ENCODE assay signal across 2 cellular contexts in the genomic region with DNA sequence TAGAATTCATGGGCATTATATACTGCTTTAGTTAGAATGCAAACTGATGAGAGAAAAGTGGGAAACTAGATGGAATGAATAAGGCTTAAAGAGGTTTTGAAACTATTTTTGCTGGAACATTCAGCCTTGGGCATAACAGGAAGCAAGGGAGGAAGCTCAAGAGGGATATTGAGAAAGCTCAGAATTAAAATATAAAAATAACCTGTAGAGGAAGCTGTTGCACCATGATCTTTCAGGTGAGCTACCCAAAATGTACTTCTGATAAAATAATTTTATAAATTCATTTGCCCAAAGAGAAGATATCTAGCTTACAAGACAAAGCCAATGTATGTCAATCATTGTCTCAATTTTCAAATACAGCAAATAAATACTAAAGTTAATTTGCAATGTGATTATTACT.
TF ChIP-seq lines count a peak whose summit lies in the region.

No MANE protein-coding gene starts in this region.

TF ChIP-seq in WTC11, 78 proteins besides CTCF, POLR2A, EP300 and RAD21 (continues in another document):
- TF ChIP-seq CBFB (CRISPR knock-in tag; IDR thresholded peaks at IDR 0.05; ENCODE audit: low read depth), result no peak
- no peak for TF ChIP-seq PRDM15 (CRISPR knock-in tag; IDR thresholded peaks at IDR 0.05)
- no peak for TF ChIP-seq AFF4 (CRISPR knock-in tag; IDR thresholded peaks at IDR 0.05; ENCODE audit: borderline replicate concordance)
- TF ChIP-seq RORB (CRISPR knock-in tag; IDR thresholded peaks at IDR 0.05), result no peak
- TF ChIP-seq TEAD4 (CRISPR knock-in tag; IDR thresholded peaks at IDR 0.05), result no peak
- TF ChIP-seq, protein P1, sequence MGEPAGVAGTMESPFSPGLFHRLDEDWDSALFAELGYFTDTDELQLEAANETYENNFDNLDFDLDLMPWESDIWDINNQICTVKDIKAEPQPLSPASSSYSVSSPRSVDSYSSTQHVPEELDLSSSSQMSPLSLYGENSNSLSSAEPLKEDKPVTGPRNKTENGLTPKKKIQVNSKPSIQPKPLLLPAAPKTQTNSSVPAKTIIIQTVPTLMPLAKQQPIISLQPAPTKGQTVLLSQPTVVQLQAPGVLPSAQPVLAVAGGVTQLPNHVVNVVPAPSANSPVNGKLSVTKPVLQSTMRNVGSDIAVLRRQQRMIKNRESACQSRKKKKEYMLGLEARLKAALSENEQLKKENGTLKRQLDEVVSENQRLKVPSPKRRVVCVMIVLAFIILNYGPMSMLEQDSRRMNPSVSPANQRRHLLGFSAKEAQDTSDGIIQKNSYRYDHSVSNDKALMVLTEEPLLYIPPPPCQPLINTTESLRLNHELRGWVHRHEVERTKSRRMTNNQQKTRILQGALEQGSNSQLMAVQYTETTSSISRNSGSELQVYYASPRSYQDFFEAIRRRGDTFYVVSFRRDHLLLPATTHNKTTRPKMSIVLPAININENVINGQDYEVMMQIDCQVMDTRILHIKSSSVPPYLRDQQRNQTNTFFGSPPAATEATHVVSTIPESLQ (CRISPR knock-in tag; IDR thresholded peaks at IDR 0.05), result no peak
- TF ChIP-seq CREB1 (CRISPR knock-in tag; IDR thresholded peaks at IDR 0.05), result no peak
- no peak for TF ChIP-seq PRRX2 (CRISPR knock-in tag; IDR thresholded peaks at IDR 0.05)
- TF ChIP-seq ETV6 (CRISPR knock-in tag; IDR thresholded peaks at IDR 0.05), result no peak
- TF ChIP-seq ZNF425 (CRISPR knock-in tag; conservative IDR thresholded peaks at IDR 0.05), result no peak
- no peak for TF ChIP-seq SMAD3 (CRISPR knock-in tag; IDR thresholded peaks at IDR 0.05; ENCODE audit: borderline replicate concordance)

TF ChIP-seq in HepG2, 621 proteins besides CTCF, POLR2A, EP300 and RAD21:
- TF ChIP-seq, protein P2, sequence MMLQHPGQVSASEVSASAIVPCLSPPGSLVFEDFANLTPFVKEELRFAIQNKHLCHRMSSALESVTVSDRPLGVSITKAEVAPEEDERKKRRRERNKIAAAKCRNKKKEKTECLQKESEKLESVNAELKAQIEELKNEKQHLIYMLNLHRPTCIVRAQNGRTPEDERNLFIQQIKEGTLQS (CRISPR knock-in tag; IDR thresholded peaks at IDR 0.05), result no peak
- no peak for TF ChIP-seq RBFOX2 (IDR thresholded peaks at IDR 0.05; ENCODE audit: low read depth, low read length)
- TF ChIP-seq ZNF720 (CRISPR knock-in tag; IDR thresholded peaks at IDR 0.05), result no peak
- no peak for TF ChIP-seq ELF4 (CRISPR knock-in tag; IDR thresholded peaks at IDR 0.05; ENCODE audit: borderline replicate concordance)
- TF ChIP-seq, protein P3, sequence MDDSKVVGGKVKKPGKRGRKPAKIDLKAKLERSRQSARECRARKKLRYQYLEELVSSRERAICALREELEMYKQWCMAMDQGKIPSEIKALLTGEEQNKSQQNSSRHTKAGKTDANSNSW (CRISPR knock-in tag; IDR thresholded peaks at IDR 0.05; ENCODE audit: borderline replicate concordance), result no peak
- no peak for TF ChIP-seq MTERF4 (CRISPR knock-in tag; IDR thresholded peaks at IDR 0.05)
- TF ChIP-seq ARNTL (CRISPR knock-in tag; IDR thresholded peaks at IDR 0.05), result no peak
- TF ChIP-seq ZNF20 (CRISPR knock-in tag; IDR thresholded peaks at IDR 0.05), result no peak
- TF ChIP-seq, protein P4, sequence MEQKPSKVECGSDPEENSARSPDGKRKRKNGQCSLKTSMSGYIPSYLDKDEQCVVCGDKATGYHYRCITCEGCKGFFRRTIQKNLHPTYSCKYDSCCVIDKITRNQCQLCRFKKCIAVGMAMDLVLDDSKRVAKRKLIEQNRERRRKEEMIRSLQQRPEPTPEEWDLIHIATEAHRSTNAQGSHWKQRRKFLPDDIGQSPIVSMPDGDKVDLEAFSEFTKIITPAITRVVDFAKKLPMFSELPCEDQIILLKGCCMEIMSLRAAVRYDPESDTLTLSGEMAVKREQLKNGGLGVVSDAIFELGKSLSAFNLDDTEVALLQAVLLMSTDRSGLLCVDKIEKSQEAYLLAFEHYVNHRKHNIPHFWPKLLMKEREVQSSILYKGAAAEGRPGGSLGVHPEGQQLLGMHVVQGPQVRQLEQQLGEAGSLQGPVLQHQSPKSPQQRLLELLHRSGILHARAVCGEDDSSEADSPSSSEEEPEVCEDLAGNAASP (CRISPR knock-in tag; IDR thresholded peaks at IDR 0.05; ENCODE audit: borderline replicate concordance), result no peak
- no peak for TF ChIP-seq ZNF160 (CRISPR knock-in tag; IDR thresholded peaks at IDR 0.05)
- TF ChIP-seq ZMYM3 (CRISPR knock-in tag; IDR thresholded peaks at IDR 0.05), result no peak
- TF ChIP-seq, protein P5, sequence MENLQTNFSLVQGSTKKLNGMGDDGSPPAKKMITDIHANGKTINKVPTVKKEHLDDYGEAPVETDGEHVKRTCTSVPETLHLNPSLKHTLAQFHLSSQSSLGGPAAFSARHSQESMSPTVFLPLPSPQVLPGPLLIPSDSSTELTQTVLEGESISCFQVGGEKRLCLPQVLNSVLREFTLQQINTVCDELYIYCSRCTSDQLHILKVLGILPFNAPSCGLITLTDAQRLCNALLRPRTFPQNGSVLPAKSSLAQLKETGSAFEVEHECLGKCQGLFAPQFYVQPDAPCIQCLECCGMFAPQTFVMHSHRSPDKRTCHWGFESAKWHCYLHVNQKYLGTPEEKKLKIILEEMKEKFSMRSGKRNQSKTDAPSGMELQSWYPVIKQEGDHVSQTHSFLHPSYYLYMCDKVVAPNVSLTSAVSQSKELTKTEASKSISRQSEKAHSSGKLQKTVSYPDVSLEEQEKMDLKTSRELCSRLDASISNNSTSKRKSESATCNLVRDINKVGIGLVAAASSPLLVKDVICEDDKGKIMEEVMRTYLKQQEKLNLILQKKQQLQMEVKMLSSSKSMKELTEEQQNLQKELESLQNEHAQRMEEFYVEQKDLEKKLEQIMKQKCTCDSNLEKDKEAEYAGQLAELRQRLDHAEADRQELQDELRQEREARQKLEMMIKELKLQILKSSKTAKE (CRISPR knock-in tag; IDR thresholded peaks at IDR 0.05; ENCODE audit: borderline replicate concordance), result no peak
- no peak for TF ChIP-seq ZFP82 (CRISPR knock-in tag; IDR thresholded peaks at IDR 0.05; ENCODE audit: borderline replicate concordance)
- no peak for TF ChIP-seq HIVEP1 (CRISPR knock-in tag; IDR thresholded peaks at IDR 0.05)
- TF ChIP-seq POLR2G (IDR thresholded peaks at IDR 0.05; ENCODE audit: low read depth, low read length), result no peak
- TF ChIP-seq, protein P6, sequence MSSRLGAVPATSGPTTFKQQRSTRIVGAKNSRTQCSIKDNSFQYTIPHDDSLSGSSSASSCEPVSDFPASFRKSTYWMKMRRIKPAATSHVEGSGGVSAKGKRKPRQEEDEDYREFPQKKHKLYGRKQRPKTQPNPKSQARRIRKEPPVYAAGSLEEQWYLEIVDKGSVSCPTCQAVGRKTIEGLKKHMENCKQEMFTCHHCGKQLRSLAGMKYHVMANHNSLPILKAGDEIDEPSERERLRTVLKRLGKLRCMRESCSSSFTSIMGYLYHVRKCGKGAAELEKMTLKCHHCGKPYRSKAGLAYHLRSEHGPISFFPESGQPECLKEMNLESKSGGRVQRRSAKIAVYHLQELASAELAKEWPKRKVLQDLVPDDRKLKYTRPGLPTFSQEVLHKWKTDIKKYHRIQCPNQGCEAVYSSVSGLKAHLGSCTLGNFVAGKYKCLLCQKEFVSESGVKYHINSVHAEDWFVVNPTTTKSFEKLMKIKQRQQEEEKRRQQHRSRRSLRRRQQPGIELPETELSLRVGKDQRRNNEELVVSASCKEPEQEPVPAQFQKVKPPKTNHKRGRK (CRISPR knock-in tag; IDR thresholded peaks at IDR 0.05), result no peak
- TF ChIP-seq MAFG (CRISPR knock-in tag; IDR thresholded peaks at IDR 0.05), result no peak
